Comparison of ENCODE assay signal across 20 cellular contexts in the genomic region with DNA sequence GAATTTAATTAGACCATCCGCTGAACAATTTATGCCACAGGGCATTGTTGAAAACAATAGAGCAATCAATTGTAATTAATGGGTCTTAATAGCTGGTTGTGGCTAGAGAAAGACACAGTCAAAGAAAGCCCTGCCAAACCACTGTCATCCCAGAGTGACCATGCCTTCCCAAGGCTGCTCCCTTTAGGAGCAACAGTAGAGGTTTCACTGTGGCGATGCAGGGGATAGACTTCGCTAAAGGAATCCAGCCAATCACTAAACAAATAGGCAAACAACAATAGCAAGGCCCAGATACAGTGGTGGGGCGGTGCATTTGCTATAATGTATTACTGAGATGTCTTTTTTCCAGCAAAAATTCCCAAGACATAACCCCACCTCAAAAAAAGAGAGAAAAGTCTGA.
DNase-seq lines count a peak whose midpoint lies in the region; ATAC-seq and TF ChIP-seq lines count a peak whose summit lies in the region.
"Had no signal": no experiment of that assay in that cellular context is flagged by ENCODE, and none has a peak within 500 bp of the region (broad histone marks: within the 10 kb centered on the region; RNA-seq: fewer than 3 reads in every experiment).

No MANE protein-coding gene starts in this region.

- H3K36me3 Mint-ChIP-seq in WTC11: no peaks in the 10 kb centered on the region
- H3K36me3 Mint-ChIP-seq: CD14-positive monocyte; CD8-positive, alpha-beta memory T cell had no signal

- ATAC-seq in WTC11 (peak; percentile 78), HG03108 (IDR thresholded peaks at IDR 0.05; ENCODE audit: unreplicated experiment) (no peak), GM21619 (IDR thresholded peaks at IDR 0.05; ENCODE audit: unreplicated experiment) (no peak)
- ATAC-seq: A549, HCT116 had no signal

- POLR2A ChIA-PET in WTC11 (lab: Charles Lee): no interaction called here

- no peak overlapping the region for H3K27ac Mint-ChIP-seq in WTC11
- H3K27ac Mint-ChIP-seq: CD14-positive monocyte; CD4-positive, alpha-beta T cell; CD8-positive, alpha-beta memory T cell had no signal

- CTCF ChIA-PET in WTC11 (lab: Charles Lee): no interaction called here

- DNase-seq in ELF-1 (ENCODE audit: low read depth, low spot score) (peak; percentile 42), WTC11 (ENCODE audit: low spot score) (no peak), iPS-NIHi7 (ENCODE audit: extremely low spot score) (peak; percentile 21), RKO (ENCODE audit: low spot score) (no peak)
- DNase-seq: 8988T; ACHN; AML-193; BE2C; CD4-positive, alpha-beta T cell; CD8-positive, alpha-beta memory T cell; DMS 273 treated with DMSO at 0.1 percent for 48 hours; DMS53; DMS79 treated with DMSO at 0.1 percent for 48 hours; GM23248; H9 had no signal

- H3K27me3 Mint-ChIP-seq in WTC11 (ENCODE audit: low read depth): no peaks in the 10 kb centered on the region

- H3K9me3 Mint-ChIP-seq in WTC11: 0 out of 2 replicates have a peak, but pooled peaks cover 3% of the 10 kb centered on the region
- H3K9me3 Mint-ChIP-seq: CD4-positive, alpha-beta T cell; H9 had no signal

- H3K4me1 Mint-ChIP-seq in WTC11: peaks cover 19% of the 10 kb centered on the region
- H3K4me1 Mint-ChIP-seq: CD14-positive monocyte; CD8-positive, alpha-beta memory T cell had no signal

- no peak overlapping the region for H3K4me3 Mint-ChIP-seq in WTC11
- H3K4me3 Mint-ChIP-seq: CD14-positive monocyte; CD4-positive, alpha-beta T cell; CD8-positive, alpha-beta memory T cell; H9 had no signal

- TF ChIP-seq CTCF in WTC11 (IDR thresholded peaks at IDR 0.05): no peak

TF ChIP-seq in WTC11, 78 proteins besides CTCF, POLR2A, EP300 and RAD21:
- TF ChIP-seq, protein P1, sequence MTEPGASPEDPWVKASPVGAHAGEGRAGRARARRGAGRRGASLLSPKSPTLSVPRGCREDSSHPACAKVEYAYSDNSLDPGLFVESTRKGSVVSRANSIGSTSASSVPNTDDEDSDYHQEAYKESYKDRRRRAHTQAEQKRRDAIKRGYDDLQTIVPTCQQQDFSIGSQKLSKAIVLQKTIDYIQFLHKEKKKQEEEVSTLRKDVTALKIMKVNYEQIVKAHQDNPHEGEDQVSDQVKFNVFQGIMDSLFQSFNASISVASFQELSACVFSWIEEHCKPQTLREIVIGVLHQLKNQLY (CRISPR knock-in tag; IDR thresholded peaks at IDR 0.05): no peak
- TF ChIP-seq, protein P2, sequence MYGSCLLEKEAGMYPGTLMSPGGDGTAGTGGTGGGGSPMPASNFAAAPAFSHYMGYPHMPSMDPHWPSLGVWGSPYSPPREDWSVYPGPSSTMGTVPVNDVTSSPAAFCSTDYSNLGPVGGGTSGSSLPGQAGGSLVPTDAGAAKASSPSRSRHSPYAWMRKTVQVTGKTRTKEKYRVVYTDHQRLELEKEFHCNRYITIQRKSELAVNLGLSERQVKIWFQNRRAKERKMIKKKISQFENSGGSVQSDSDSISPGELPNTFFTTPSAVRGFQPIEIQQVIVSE (CRISPR knock-in tag; IDR thresholded peaks at IDR 0.05; ENCODE audit: borderline replicate concordance): no peak
- TF ChIP-seq ZNF219 (CRISPR knock-in tag; IDR thresholded peaks at IDR 0.05; ENCODE audit: borderline replicate concordance) (no peak), MXD4 (CRISPR knock-in tag; IDR thresholded peaks at IDR 0.05; ENCODE audit: borderline replicate concordance) (no peak), ZNF671 (CRISPR knock-in tag; IDR thresholded peaks at IDR 0.05) (no peak), GTF2I (CRISPR knock-in tag; conservative IDR thresholded peaks at IDR 0.05) (no peak), ZNF263 (CRISPR knock-in tag; IDR thresholded peaks at IDR 0.05; ENCODE audit: low read depth) (no peak), SOX15 (CRISPR knock-in tag; IDR thresholded peaks at IDR 0.05) (no peak), ZNF121 (CRISPR knock-in tag; IDR thresholded peaks at IDR 0.05) (no peak), RELA (CRISPR knock-in tag; IDR thresholded peaks at IDR 0.05; ENCODE audit: borderline replicate concordance) (no peak), TCF7 (CRISPR knock-in tag; IDR thresholded peaks at IDR 0.05; ENCODE audit: low read depth) (no peak), KAT7 (CRISPR knock-in tag; IDR thresholded peaks at IDR 0.05; ENCODE audit: borderline replicate concordance) (no peak), ATF1 (CRISPR knock-in tag; IDR thresholded peaks at IDR 0.05) (no peak), CREM (CRISPR knock-in tag; IDR thresholded peaks at IDR 0.05) (no peak), NFE2L1 (CRISPR knock-in tag; IDR thresholded peaks at IDR 0.05) (no peak)
- TF ChIP-seq, protein P3, sequence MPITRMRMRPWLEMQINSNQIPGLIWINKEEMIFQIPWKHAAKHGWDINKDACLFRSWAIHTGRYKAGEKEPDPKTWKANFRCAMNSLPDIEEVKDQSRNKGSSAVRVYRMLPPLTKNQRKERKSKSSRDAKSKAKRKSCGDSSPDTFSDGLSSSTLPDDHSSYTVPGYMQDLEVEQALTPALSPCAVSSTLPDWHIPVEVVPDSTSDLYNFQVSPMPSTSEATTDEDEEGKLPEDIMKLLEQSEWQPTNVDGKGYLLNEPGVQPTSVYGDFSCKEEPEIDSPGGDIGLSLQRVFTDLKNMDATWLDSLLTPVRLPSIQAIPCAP (CRISPR knock-in tag; IDR thresholded peaks at IDR 0.05): no peak
- TF ChIP-seq, protein P4, sequence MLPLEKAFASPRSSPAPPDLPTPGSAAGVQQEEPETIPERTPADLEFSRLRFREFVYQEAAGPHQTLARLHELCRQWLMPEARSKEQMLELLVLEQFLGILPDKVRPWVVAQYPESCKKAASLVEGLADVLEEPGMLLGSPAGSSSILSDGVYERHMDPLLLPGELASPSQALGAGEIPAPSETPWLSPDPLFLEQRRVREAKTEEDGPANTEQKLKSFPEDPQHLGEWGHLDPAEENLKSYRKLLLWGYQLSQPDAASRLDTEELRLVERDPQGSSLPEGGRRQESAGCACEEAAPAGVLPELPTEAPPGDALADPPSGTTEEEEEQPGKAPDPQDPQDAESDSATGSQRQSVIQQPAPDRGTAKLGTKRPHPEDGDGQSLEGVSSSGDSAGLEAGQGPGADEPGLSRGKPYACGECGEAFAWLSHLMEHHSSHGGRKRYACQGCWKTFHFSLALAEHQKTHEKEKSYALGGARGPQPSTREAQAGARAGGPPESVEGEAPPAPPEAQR (CRISPR knock-in tag; IDR thresholded peaks at IDR 0.05): no peak
- TF ChIP-seq, protein P5, sequence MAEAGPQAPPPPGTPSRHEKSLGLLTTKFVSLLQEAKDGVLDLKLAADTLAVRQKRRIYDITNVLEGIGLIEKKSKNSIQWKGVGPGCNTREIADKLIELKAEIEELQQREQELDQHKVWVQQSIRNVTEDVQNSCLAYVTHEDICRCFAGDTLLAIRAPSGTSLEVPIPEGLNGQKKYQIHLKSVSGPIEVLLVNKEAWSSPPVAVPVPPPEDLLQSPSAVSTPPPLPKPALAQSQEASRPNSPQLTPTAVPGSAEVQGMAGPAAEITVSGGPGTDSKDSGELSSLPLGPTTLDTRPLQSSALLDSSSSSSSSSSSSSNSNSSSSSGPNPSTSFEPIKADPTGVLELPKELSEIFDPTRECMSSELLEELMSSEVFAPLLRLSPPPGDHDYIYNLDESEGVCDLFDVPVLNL (CRISPR knock-in tag; IDR thresholded peaks at IDR 0.05; ENCODE audit: borderline replicate concordance, low read depth): no peak

Comparison
In these comparisons a context has a peak if more than half of its experiments do, and no peak if none do; other contexts are left out.
1. DNase-seq: peak in ELF-1 (single experiment) and iPS-NIHi7 (single experiment); none in WTC11 (single experiment) and RKO (single experiment).